Comparison of ENCODE assay signal across 21 cellular contexts in the genomic region with DNA sequence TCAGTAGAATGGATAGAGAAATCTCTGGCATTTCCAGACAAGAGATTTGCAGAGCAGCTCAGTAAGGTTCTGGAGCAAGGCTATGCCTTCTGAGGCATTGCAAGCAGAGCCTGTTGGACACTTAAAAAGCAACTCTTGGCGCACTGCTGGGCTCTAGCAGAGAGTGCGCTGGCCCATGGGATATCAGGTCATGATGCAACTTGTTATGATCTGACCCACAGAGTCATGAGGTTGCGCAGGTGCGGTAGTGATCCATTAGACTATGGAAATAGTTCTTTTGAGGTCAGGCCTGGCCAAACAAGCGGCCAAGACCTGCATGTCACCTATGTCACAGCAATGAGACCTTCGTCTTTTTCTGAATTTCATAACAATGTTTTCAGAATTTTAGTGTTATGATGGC.
DNase-seq lines count a peak whose midpoint lies in the region; ATAC-seq, FAIRE-seq and TF ChIP-seq lines count a peak whose summit lies in the region.
"Had no signal": no experiment of that assay in that cellular context is flagged by ENCODE, and none has a peak within 500 bp of the region (broad histone marks: within the 10 kb centered on the region; RNA-seq: fewer than 3 reads in every experiment).

No MANE protein-coding gene starts in this region.

- ATAC-seq in A549 = peak in 1 of 2 experiments; percentile 38; a peak in 3 of 6 replicates
- ATAC-seq: activated CD4-positive, CD25-positive, alpha-beta regulatory T cell treated with anti-CD3 and anti-CD28 coated beads, Interleukin-2, amount 50 U/mL, for 24 hours; naive thymus-derived CD8-positive, alpha-beta T cell had no signal

- H3K79me2 ChIP-seq in endothelial cell of umbilical vein (ENCODE audit: control insufficient read depth, insufficient read depth, low read length) = no peaks in the 10 kb centered on the region
- no peaks in the 10 kb centered on the region for H3K79me2 ChIP-seq in osteoblast (ENCODE audit: insufficient read depth, low read length)

- no peaks in the 10 kb centered on the region for H3K9me3 ChIP-seq in A549
- H3K9me3 ChIP-seq in endothelial cell of umbilical vein (replicated peaks; ENCODE audit: control insufficient read depth, insufficient read depth, low read length) = no peaks in the 10 kb centered on the region
- no peaks in the 10 kb centered on the region for H3K9me3 ChIP-seq in osteoblast (ENCODE audit: low read depth, low read length)
- H3K9me3 ChIP-seq: breast epithelium, esophagus muscularis mucosa, SJCRH30, uterus had no signal

- TF ChIP-seq RAD21 in A549 (conservative IDR thresholded peaks at IDR 0.05 in 1 of 2, IDR thresholded peaks at IDR 0.05 in 1 of 2) = no peak

- no peak for DNase-seq in A549 (ENCODE audit: low read depth in 1 of 2, low spot score in 1 of 2)
- DNase-seq in NCI-H226 = peak; percentile 58
- peak; percentile 55 for DNase-seq in endothelial cell of umbilical vein (ENCODE audit: low read depth, low spot score)
- DNase-seq in osteoblast (ENCODE audit: insufficient read length, low spot score, missing footprints) = no peak
- no peak for DNase-seq in DMS53 treated with DMSO at 0.1 percent for 48 hours (lab: John Stamatoyannopoulos, UW; ENCODE audit: unreplicated experiment)
- no peak for DNase-seq in ecto neural progenitor cell (ENCODE audit: low spot score)
- no peak for DNase-seq in mesenteric fat pad (ENCODE audit: low spot score)
- no peak for DNase-seq in dedifferentiated amniotic fluid mesenchymal stem cell (ENCODE audit: extremely low spot score)
- DNase-seq: activated naive CD8-positive, alpha-beta T cell treated with anti-CD3 and anti-CD28 coated beads for 36 hours; activated T-cell treated with anti-CD3 and anti-CD28 coated beads, Interleukin-2, amount 50 U/mL, for 48 hours; CD4-positive, alpha-beta memory T cell; DMS53; naive thymus-derived CD8-positive, alpha-beta T cell; NCI-H1694 treated with DMSO at 0.1 percent for 48 hours; NCI-H345; stimulated activated CD4-positive, alpha-beta T cell treated with anti-CD3 and anti-CD28 coated beads, Interleukin-4, amount 100 ng/mL, for 4 hours; uterus had no signal

- H2AFZ ChIP-seq in endothelial cell of umbilical vein (ENCODE audit: low read depth, low read length) = no peak overlapping the region
- peak overlapping the region; percentile 12 for H2AFZ ChIP-seq in osteoblast (ENCODE audit: low read length)

- no peaks in the 10 kb centered on the region for H4K20me1 ChIP-seq in endothelial cell of umbilical vein (replicated peaks; ENCODE audit: control insufficient read depth, extremely low read depth, insufficient read depth, low read length)
- no peaks in the 10 kb centered on the region for H4K20me1 ChIP-seq in osteoblast (ENCODE audit: insufficient read depth, low read length)

- WGBS in A549 (ENCODE audit: missing lambda C conversion rate) = 93% methylated on average over 6 of the region's 6 CpGs

- H3K4me1 ChIP-seq in A549 = peaks cover 52% of the 10 kb centered on the region
- peaks cover 27% of the 10 kb centered on the region for H3K4me1 ChIP-seq in endothelial cell of umbilical vein (ENCODE audit: control insufficient read depth, extremely low read depth, insufficient read depth, low read length)
- H3K4me1 ChIP-seq in osteoblast (ENCODE audit: insufficient read depth, low read length) = peaks cover 46% of the 10 kb centered on the region
- H3K4me1 ChIP-seq: breast epithelium, uterus had no signal

- POLR2A ChIA-PET in A549 (lab: Yijun Ruan, JAX) (no interaction called here), endothelial cell of umbilical vein (lab: Charles Lee) (no interaction called here)

- H3K4me2 ChIP-seq in A549 = no peak overlapping the region; the same call in 2 of the 3 replicates
- H3K4me2 ChIP-seq in endothelial cell of umbilical vein (ENCODE audit: insufficient read depth, low read length) = no peak overlapping the region
- peak overlapping the region; percentile 61 for H3K4me2 ChIP-seq in osteoblast (ENCODE audit: insufficient read depth, low read length)

- dilution Hi-C loops in endothelial cell of umbilical vein (cut with MboI; ENCODE audit: extremely low pct_ligation_motif_present, low sequenced_read_pairs) = no loop called here

- no peaks in the 10 kb centered on the region for H3K27me3 ChIP-seq in endothelial cell of umbilical vein (ENCODE audit: control insufficient read depth in 2 of 2, insufficient read depth in 2 of 2, low read length in 2 of 2)
- H3K27me3 ChIP-seq in osteoblast (ENCODE audit: insufficient read depth, low read length) = no peaks in the 10 kb centered on the region
- H3K27me3 ChIP-seq: breast epithelium, esophagus muscularis mucosa, SJCRH30, uterus had no signal

- H3K4me3 ChIP-seq in A549 (no peak overlapping the region), endothelial cell of umbilical vein (replicated peaks in 1 of 3; ENCODE audit: insufficient read depth in 1 of 3, low read depth in 1 of 3, low read length in 3 of 3) (no peak overlapping the region), osteoblast (ENCODE audit: insufficient read depth, low read length) (no peak overlapping the region)
- H3K4me3 ChIP-seq: breast epithelium, esophagus muscularis mucosa, SJCRH30, uterus had no signal

- TF ChIP-seq CTCF in A549 (IDR thresholded peaks at IDR 0.05) (no peak), endothelial cell of umbilical vein (IDR thresholded peaks at IDR 0.05; ENCODE audit: extremely low read depth in 1 of 2, insufficient read depth in 1 of 2, low read depth in 1 of 2, low read length in 2 of 2) (no peak), osteoblast (IDR thresholded peaks at IDR 0.05; ENCODE audit: extremely low read depth, low read depth, low read length) (no peak)

- intact Hi-C loops in endothelial cell of umbilical vein (cut with micrococcal nuclease) = no loop called here

- no peak for TF ChIP-seq EP300 in A549 (IDR thresholded peaks at IDR 0.05)

- BruUV-seq in endothelial cell of umbilical vein (replicated peaks; lab: Mats Ljungman, UMichigan) = no TSS peak

- H3K27ac ChIP-seq in A549 (peak overlapping the region; percentile 43 to 51; a peak in 3 of 6 replicates), endothelial cell of umbilical vein (ENCODE audit: insufficient read depth, low read depth, low read length) (peak overlapping the region; percentile 88), osteoblast (ENCODE audit: low read depth, low read length) (peak overlapping the region; percentile 100)
- H3K27ac ChIP-seq: breast epithelium, SJCRH30, uterus had no signal

- CTCF ChIA-PET in A549 (lab: Yijun Ruan, JAX) = no interaction called here
- CTCF ChIA-PET in endothelial cell of umbilical vein (lab: Charles Lee) = interaction anchor here (1.6 to 2.1 kb wide), 2 partner anchors 11 to 14 kb away, joined by 3 to 7 read pairs; no protein-coding TSS in a partner anchor

- no peaks in the 10 kb centered on the region for H3K9me1 ChIP-seq in endothelial cell of umbilical vein (replicated peaks; ENCODE audit: control insufficient read depth, extremely low read depth, insufficient read depth, low read length)

- H3K36me3 ChIP-seq in endothelial cell of umbilical vein (ENCODE audit: control insufficient read depth in 2 of 2, extremely low read depth in 1 of 2, insufficient read depth in 2 of 2, low read length in 2 of 2) (no peaks in the 10 kb centered on the region), osteoblast (ENCODE audit: insufficient read depth, low read length) (no peaks in the 10 kb centered on the region)
- H3K36me3 ChIP-seq: breast epithelium, esophagus muscularis mucosa, SJCRH30, uterus had no signal

- no peak for FAIRE-seq in A549 (lab: Jason Lieb, UNC)
- FAIRE-seq in endothelial cell of umbilical vein (lab: Jason Lieb, UNC) = no peak

- no peak overlapping the region for H3K9ac ChIP-seq in endothelial cell of umbilical vein (replicated peaks; ENCODE audit: extremely low read depth, insufficient read depth, low read length)

- TF ChIP-seq POLR2A in A549 (IDR thresholded peaks at IDR 0.05; ENCODE audit: low read length) (no peak), endothelial cell of umbilical vein (IDR thresholded peaks at IDR 0.05; ENCODE audit: low read depth, low read length) (no peak)

TF ChIP-seq in A549, 52 proteins besides CTCF, POLR2A, EP300 and RAD21 (continues in another document):
- no peak for TF ChIP-seq BCL3 (IDR thresholded peaks at IDR 0.05)
- TF ChIP-seq ESRRA (IDR thresholded peaks at IDR 0.05; ENCODE audit: borderline replicate concordance, low read length) = no peak

TF ChIP-seq in endothelial cell of umbilical vein, 7 proteins besides CTCF, POLR2A, EP300 and RAD21:
- TF ChIP-seq JUN (IDR thresholded peaks at IDR 0.05; ENCODE audit: borderline replicate concordance, insufficient read depth, insufficient read length, low read depth) (no peak), POLR2AphosphoS5 (IDR thresholded peaks at IDR 0.05; ENCODE audit: insufficient read depth, low read depth, low read length) (no peak), FOS (IDR thresholded peaks at IDR 0.05; ENCODE audit: borderline replicate concordance, insufficient read depth, low read length) (no peak), EZH2 (IDR thresholded peaks at IDR 0.05; ENCODE audit: borderline replicate concordance, low read depth, low read length, severe bottlenecking) (no peak), GATA2 (IDR thresholded peaks at IDR 0.05; ENCODE audit: insufficient read depth, insufficient read length, low read depth, low read length) (no peak), MYC (IDR thresholded peaks at IDR 0.05; ENCODE audit: low read depth, low read length) (no peak)
- TF ChIP-seq, protein P1, sequence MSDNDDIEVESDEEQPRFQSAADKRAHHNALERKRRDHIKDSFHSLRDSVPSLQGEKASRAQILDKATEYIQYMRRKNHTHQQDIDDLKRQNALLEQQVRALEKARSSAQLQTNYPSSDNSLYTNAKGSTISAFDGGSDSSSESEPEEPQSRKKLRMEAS (IDR thresholded peaks at IDR 0.05; ENCODE audit: insufficient read depth, insufficient read length) = no peak
TF ChIP-seq in endothelial cell of umbilical vein: peak in this region for 0.

Comparison
In these comparisons a context has a peak if more than half of its experiments do, and no peak if none do; other contexts are left out.
1. DNase-seq: peak in NCI-H226 (single experiment) and endothelial cell of umbilical vein (single experiment); none in A549 (0 of 2), osteoblast (single experiment), DMS53 treated with DMSO at 0.1 percent for 48 hours (single experiment), ecto neural progenitor cell (single experiment), mesenteric fat pad (single experiment) and dedifferentiated amniotic fluid mesenchymal stem cell (single experiment).
2. H3K27ac ChIP-seq: peak in every context shown above with its lines; median percentile 100 in osteoblast; 88 in endothelial cell of umbilical vein; 47 in A549.